Comparison of ENCODE assay signal across 11 cellular contexts in the genomic region with DNA sequence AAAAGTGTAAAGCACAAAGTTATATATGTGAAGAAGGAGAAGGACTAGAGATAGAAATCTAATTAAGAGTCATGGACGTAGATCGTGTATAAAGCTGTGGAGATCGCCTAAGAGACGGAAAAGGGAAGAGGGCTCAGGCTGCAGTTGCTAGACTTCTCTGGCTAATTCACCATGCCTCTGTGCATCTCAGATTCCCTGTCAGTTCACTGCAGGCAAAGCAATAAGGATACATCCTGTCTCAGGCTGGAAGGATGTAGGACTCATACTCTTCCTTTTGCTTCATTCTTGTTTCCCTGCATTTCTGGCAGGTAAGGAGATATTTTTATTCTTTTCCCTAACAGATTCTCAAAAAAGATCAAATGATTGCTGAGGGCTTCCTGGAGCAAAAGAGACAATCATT.
A peak's percentile ranks its signal among the peaks of the same experiment; 100 is the strongest.
DNase-seq lines count a peak whose midpoint lies in the region; ATAC-seq and TF ChIP-seq lines count a peak whose summit lies in the region.
"Had no signal": no experiment of that assay in that cellular context is flagged by ENCODE, and none has a peak within 500 bp of the region (broad histone marks: within the 10 kb centered on the region; RNA-seq: fewer than 3 reads in every experiment).

No MANE protein-coding gene starts in this region.

- H3K4me1 ChIP-seq in ascending aorta (peaks cover 4 to 9% of the 10 kb centered on the region in 2 donors), hepatocyte (ENCODE audit: insufficient read depth) (peaks cover 14% of the 10 kb centered on the region), stomach (peaks cover 6 to 31% (median 10%) of the 10 kb centered on the region in 4 donors)
- H3K4me1 ChIP-seq: psoas muscle had no signal

- H3K9me3 Mint-ChIP-seq in activated naive CD4-positive, alpha-beta T cell treated with anti-CD3 and anti-CD28 coated beads, Interleukin-2, amount 50 U/mL, for 72 hours = no peaks in the 10 kb centered on the region
- H3K9me3 Mint-ChIP-seq: activated T-helper 2 cell treated with anti-CD3 and anti-CD28 coated beads, Interferon-gamma antibody, Interleukin-2, Interleukin-4, amounts not matched to agents 10 μg/mL and 5 μg/mL and 100 μg/mL, durations not matched to agents 14 hours and 24 hours and 36 hours had no signal

- no peak for ATAC-seq in GM18520 (IDR thresholded peaks at IDR 0.05; ENCODE audit: unreplicated experiment)
- no peak for ATAC-seq in esophagus mucosa
- no peak for ATAC-seq in activated naive CD4-positive, alpha-beta T cell treated with anti-CD3 and anti-CD28 coated beads, Interleukin-2, amount 50 U/mL, for 72 hours

- H3K27ac ChIP-seq in ascending aorta (peak overlapping the region; percentile 80 to 89), hepatocyte (peak overlapping the region; percentile 89), stomach (peak overlapping the region in 4 of 5 donors; percentile 17 to 52 (median 46))
- H3K27ac ChIP-seq: psoas muscle had no signal

- H3K9me3 ChIP-seq in ascending aorta = no peaks in the 10 kb centered on the region
- H3K9me3 ChIP-seq in hepatocyte (ENCODE audit: low read depth) = no peaks in the 10 kb centered on the region
- no peaks in the 10 kb centered on the region for H3K9me3 ChIP-seq in stomach
- H3K9me3 ChIP-seq: psoas muscle had no signal

- H3K9me2 ChIP-seq in hepatocyte (replicated peaks; ENCODE audit: insufficient read depth) = no peaks in the 10 kb centered on the region

- no peak overlapping the region for H3K4me3 ChIP-seq in ascending aorta
- no peak overlapping the region for H3K4me3 ChIP-seq in hepatocyte
- no peak overlapping the region for H3K4me3 ChIP-seq in stomach
- H3K4me3 ChIP-seq: psoas muscle had no signal

- H3K27me3 ChIP-seq in ascending aorta = no peaks in the 10 kb centered on the region
- no peaks in the 10 kb centered on the region for H3K27me3 ChIP-seq in hepatocyte
- H3K27me3 ChIP-seq in stomach = no peaks in the 10 kb centered on the region

- no peak overlapping the region for H3K27ac Mint-ChIP-seq in activated naive CD4-positive, alpha-beta T cell treated with anti-CD3 and anti-CD28 coated beads, Interleukin-2, amount 50 U/mL, for 72 hours
- H3K27ac Mint-ChIP-seq: activated T-helper 2 cell treated with anti-CD3 and anti-CD28 coated beads, Interferon-gamma antibody, Interleukin-2, Interleukin-4, amounts not matched to agents 10 μg/mL and 5 μg/mL and 100 μg/mL, durations not matched to agents 14 hours and 24 hours and 36 hours had no signal

- H4K20me1 ChIP-seq in hepatocyte (ENCODE audit: insufficient read depth, poor library complexity, severe bottlenecking) = no peaks in the 10 kb centered on the region

- peak overlapping the region; percentile 50 for H3K4me2 ChIP-seq in hepatocyte

- peak; percentile 65 for DNase-seq in HT1080 (ENCODE audit: low read depth)
- no peak for DNase-seq in ascending aorta (ENCODE audit: low spot score in 2 of 2)
- DNase-seq in hepatocyte (ENCODE audit: low spot score) = no peak
- no peak for DNase-seq in stomach
- no peak for DNase-seq in activated naive CD4-positive, alpha-beta T cell treated with anti-CD3 and anti-CD28 coated beads, Interleukin-2, amount 50 U/mL, for 72 hours (ENCODE audit: low spot score in 2 of 2)
- DNase-seq in HUDEP-2 (lab: John Stamatoyannopoulos, UW; ENCODE audit: unreplicated experiment in 76 of 76) = no peak
- DNase-seq: DMS79 treated with DMSO at 0.1 percent for 48 hours had no signal

- H3K36me3 ChIP-seq in ascending aorta (no peaks in the 10 kb centered on the region), hepatocyte (replicated peaks; ENCODE audit: insufficient read depth, low read depth) (no peaks in the 10 kb centered on the region), stomach (no peaks in the 10 kb centered on the region)

- TF ChIP-seq EP300 in stomach (IDR thresholded peaks at IDR 0.05) = no peak

- no peaks in the 10 kb centered on the region for H3K79me2 ChIP-seq in hepatocyte

- intact Hi-C loops in ascending aorta (cut with DNase I) (loop anchor here (5.0 to 10.0 kb wide), 4 partner anchors 113 to 730 kb away; no protein-coding TSS in a partner anchor), stomach (cut with DNase I; ENCODE audit: low total_unique reads) (no loop called here)

- TF ChIP-seq CTCF in ascending aorta (IDR thresholded peaks at IDR 0.05) (no peak), hepatocyte (IDR thresholded peaks at IDR 0.05; ENCODE audit: poor library complexity) (no peak), stomach (IDR thresholded peaks at IDR 0.05) (no peak)

- H3K36me3 Mint-ChIP-seq in activated naive CD4-positive, alpha-beta T cell treated with anti-CD3 and anti-CD28 coated beads, Interleukin-2, amount 50 U/mL, for 72 hours = no peaks in the 10 kb centered on the region

- peak overlapping the region; percentile 19 for H2AFZ ChIP-seq in hepatocyte

- WGBS in hepatocyte (ENCODE audit: low lambda C conversion rate, missing lambda C conversion rate) = 86% methylated on average over 4 of the region's 4 CpGs
- 83 to 92% (median 85%) methylated on average over 4 of the region's 4 CpGs for WGBS in stomach, 5 donors

- no peak for TF ChIP-seq POLR2A in stomach (IDR thresholded peaks at IDR 0.05)
